ENCODE assay signal across 12 cellular contexts in the genomic region with DNA sequence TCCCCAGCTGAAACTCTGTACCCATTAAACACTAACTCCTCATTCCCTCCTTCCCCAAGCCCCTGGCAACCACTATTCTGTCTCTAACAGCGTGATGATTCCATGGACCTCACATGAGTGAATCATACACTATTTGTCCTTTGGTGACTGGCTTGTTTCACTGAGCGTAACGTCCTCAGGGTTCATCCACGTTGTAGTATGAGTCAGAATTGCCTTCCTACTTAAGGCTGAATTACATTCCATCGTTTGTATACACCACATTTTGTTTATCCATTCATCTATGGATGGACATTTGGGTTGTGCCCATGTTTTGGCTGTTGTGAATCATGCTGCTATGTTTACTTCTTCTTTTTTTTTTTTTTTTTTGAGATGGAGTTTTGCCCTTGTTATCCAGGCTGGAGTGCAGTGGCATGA. TPM values are rescaled to one million over a fixed set of nuclear protein-coding genes. Genes with fewer than 3 reads are reported as not detected.
DNase-seq lines count a peak whose midpoint lies in the region; ATAC-seq, FAIRE-seq and TF ChIP-seq lines count a peak whose summit lies in the region.
"Had no signal": no experiment of that assay in that cellular context is flagged by ENCODE, and none has a peak within 500 bp of the region (broad histone marks: within the 10 kb centered on the region; RNA-seq: fewer than 3 reads in every experiment).

No MANE protein-coding gene starts in this region.

- no peaks in the 10 kb centered on the region for H3K27me3 ChIP-seq in RWPE2 (ENCODE audit: insufficient read depth, poor library complexity, severe bottlenecking)
- no peaks in the 10 kb centered on the region for H3K27me3 ChIP-seq in dorsolateral prefrontal cortex

- no peak overlapping the region for H3K4me3 ChIP-seq in RWPE2 (ENCODE audit: severe bottlenecking)
- no peak overlapping the region for H3K4me3 ChIP-seq in fibroblast of mammary gland (ENCODE audit: control insufficient read depth, low read depth, low read length)
- H3K4me3 ChIP-seq in dorsolateral prefrontal cortex = no peak overlapping the region
- H3K4me3 ChIP-seq: prostate gland had no signal

- ATAC-seq in RWPE2 (ENCODE audit: low read depth) (peak; percentile 98), GM19395 (IDR thresholded peaks at IDR 0.05; ENCODE audit: unreplicated experiment) (no peak)

- peaks cover 7% of the 10 kb centered on the region for H3K4me1 ChIP-seq in RWPE2 (ENCODE audit: insufficient read depth, poor library complexity, severe bottlenecking)
- H3K4me1 ChIP-seq: prostate gland had no signal

- H3K27ac ChIP-seq in RWPE2 (ENCODE audit: poor library complexity, severe bottlenecking) (no peak overlapping the region), dorsolateral prefrontal cortex (no peak overlapping the region)
- H3K27ac ChIP-seq: prostate gland, VCaP had no signal

- no peaks in the 10 kb centered on the region for H3K9me3 ChIP-seq in RWPE2 (ENCODE audit: severe bottlenecking)
- H3K9me3 ChIP-seq: prostate gland had no signal

- FAIRE-seq in GM18507 (lab: Jason Lieb, UNC) = peak; percentile 24

- DNase-seq in GM18507 (ENCODE audit: extremely low spot score, insufficient read length, low read depth) (no peak), RWPE2 (ENCODE audit: low spot score) (no peak), fibroblast of mammary gland (ENCODE audit: low read depth) (peak; percentile 100), renal cortical epithelial cell (ENCODE audit: low read depth) (peak; percentile 100), dorsolateral prefrontal cortex (no peak), 8988T (no peak), DMS 273 (lab: John Stamatoyannopoulos, UW; ENCODE audit: unreplicated experiment) (no peak)
- DNase-seq: activated naive CD4-positive, alpha-beta T cell treated with Interleukin-2 at 50 U/mL for 16 hours; NCI-H526 had no signal

- no peaks in the 10 kb centered on the region for H3K36me3 ChIP-seq in RWPE2 (ENCODE audit: low read depth)
- H3K36me3 ChIP-seq: prostate gland had no signal

- TF ChIP-seq CTCF in RWPE2 (IDR thresholded peaks at IDR 0.05; ENCODE audit: poor library complexity, severe bottlenecking) (no peak), fibroblast of mammary gland (conservative IDR thresholded peaks at IDR 0.05; ENCODE audit: control insufficient read depth, insufficient read depth, low read depth, low read length) (no peak), dorsolateral prefrontal cortex (IDR thresholded peaks at IDR 0.05 in 54 of 56, conservative IDR thresholded peaks at IDR 0.05 in 2 of 56; ENCODE audit: low read depth in 1 of 56, partially characterized antibody in 56 of 56) (no peak)

- intact Hi-C loops in dorsolateral prefrontal cortex (cut with DNase I) = no loop called here

RNA-seq across cellular contexts. Expression of a gene that starts 19.6 kb away (rescaled TPM):
- total RNA-seq in renal cortical epithelial cell (4.7 and 7.7 TPM in 2 replicates), dorsolateral prefrontal cortex (100 to 1,000 TPM in 9 of 120 experiments, 10 to 100 TPM in 111; 16.0 to 158 (median 62.6) TPM)

Comparison
In these comparisons a context has a peak if more than half of its experiments do, and no peak if none do; other contexts are left out.
1. DNase-seq: peak in fibroblast of mammary gland (single experiment) and renal cortical epithelial cell (single experiment); none in GM18507 (single experiment), RWPE2 (single experiment), dorsolateral prefrontal cortex (0 of 10), 8988T (single experiment) and DMS 273 (single experiment).